8 cellular contexts compared by ENCODE assay signal in genomic region chr1:165375623-165376022, GRCh38. TPM values are rescaled to one million over a fixed set of nuclear protein-coding genes. Genes with fewer than 3 reads are reported as not detected.
DNase-seq lines count a peak whose midpoint lies in the region; TF ChIP-seq lines count a peak whose summit lies in the region.
"Had no signal": no experiment of that assay in that cellular context is flagged by ENCODE, and none has a peak within 500 bp of the region (broad histone marks: within the 10 kb centered on the region; RNA-seq: fewer than 3 reads in every experiment).

No MANE protein-coding gene starts in this region.

- peaks cover 51% of the 10 kb centered on the region for H3K27me3 Mint-ChIP-seq in activated naive CD8-positive, alpha-beta T cell

- H3K9me3 Mint-ChIP-seq in activated naive CD8-positive, alpha-beta T cell (ENCODE audit: low read depth) = no peaks in the 10 kb centered on the region

- peak overlapping the region; percentile 40 for H3K4me3 Mint-ChIP-seq in activated naive CD8-positive, alpha-beta T cell

- TF ChIP-seq CTCF in HFF-Myc (IDR thresholded peaks at IDR 0.05; ENCODE audit: low read depth, low read length, missing control alignments) = no peak
- no peak for TF ChIP-seq CTCF in spleen (IDR thresholded peaks at IDR 0.05 in 8 of 11, conservative IDR thresholded peaks at IDR 0.05 in 3 of 11)

- intact Hi-C loops in spleen (cut with DNase I; ENCODE audit: low total_unique reads) = no loop called here

- peaks cover 19% of the 10 kb centered on the region for H3K4me1 Mint-ChIP-seq in activated naive CD8-positive, alpha-beta T cell (ENCODE audit: low read depth)

- H3K36me3 ChIP-seq in iPS-18a (ENCODE audit: control insufficient read depth, low read depth, low read length) (no peaks in the 10 kb centered on the region), spleen (no peaks in the 10 kb centered on the region)

- H3K4me3 ChIP-seq in HFF-Myc (replicated peaks; ENCODE audit: low read depth, low read length) (peak overlapping the region; percentile 25), iPS-18a (ENCODE audit: low read length) (peak overlapping the region; percentile 70), spleen (peak overlapping the region in 7 of 8 donors; percentile 4 to 61 (median 23))

- H3K27me3 ChIP-seq in iPS-18a (ENCODE audit: control insufficient read depth, insufficient read depth, low read length) (peaks cover 30% of the 10 kb centered on the region), spleen (replicated peaks in 1 of 7) (peaks cover 0 to 71% (median 33%) of the 10 kb centered on the region in 7 donors)

- no peak for TF ChIP-seq POLR2A in spleen (IDR thresholded peaks at IDR 0.05)

- H3K9me3 ChIP-seq in iPS-18a (ENCODE audit: control insufficient read depth, low read depth, low read length) = no peaks in the 10 kb centered on the region
- no peaks in the 10 kb centered on the region for H3K9me3 ChIP-seq in spleen

- no peak overlapping the region for H3K27ac ChIP-seq in iPS-18a (ENCODE audit: low read length)
- peak overlapping the region in 7 of 8 donors; percentile 63 to 87 (median 74) for H3K27ac ChIP-seq in spleen

- H3K27ac Mint-ChIP-seq in activated naive CD8-positive, alpha-beta T cell = no peak overlapping the region

- H3K36me3 Mint-ChIP-seq in activated naive CD8-positive, alpha-beta T cell = no peaks in the 10 kb centered on the region

- H3K9ac ChIP-seq in iPS-18a (ENCODE audit: low read length) = peak overlapping the region; percentile 49

- 20 to 27% (median 26%) methylated on average over 7 of the region's 7 CpGs for WGBS in spleen, 5 donors

- H3K4me1 ChIP-seq in iPS-18a (ENCODE audit: control insufficient read depth, low read depth, low read length) (peaks cover 6% of the 10 kb centered on the region), spleen (peaks cover 9 to 40% (median 31%) of the 10 kb centered on the region in 6 donors)

- DNase-seq in HFF-Myc (ENCODE audit: extremely low read depth, low read depth) (no peak), spleen (no peak), NCI-H2171 (lab: John Stamatoyannopoulos, UW) (no peak)
- no peak for DNase-seq in activated CD4-positive, alpha-beta T cell treated with anti-CD3 and anti-CD28 coated beads, Interleukin-2, amount 50 U/mL, for 4 hours
- DNase-seq in activated CD4-positive, alpha-beta T cell treated with anti-CD3 and anti-CD28 coated beads for 4 hours = no peak

RNA-seq across cellular contexts. Expression of gene LMX1A, which starts 19.1 kb away (rescaled TPM):
- not detected for total RNA-seq in spleen
- not detected for polyA plus RNA-seq in spleen
- total RNA-seq: pulmonary artery endothelial cell had no signal
